10 cellular contexts compared by ENCODE assay signal in genomic region chrX:69504626-69505612, GRCh38. TPM values are rescaled to one million over a fixed set of nuclear protein-coding genes. Genes with fewer than 3 reads are reported as not detected.
DNase-seq lines count a peak whose midpoint lies in the region; ATAC-seq and TF ChIP-seq lines count a peak whose summit lies in the region.
"Had no signal": no experiment of that assay in that cellular context is flagged by ENCODE, and none has a peak within 500 bp of the region (broad histone marks: within the 10 kb centered on the region; RNA-seq: fewer than 3 reads in every experiment).

No MANE protein-coding gene starts in this region.

- no peaks in the 10 kb centered on the region for H3K36me3 Mint-ChIP-seq in activated B cell treated with CpG ODN at 0.5 μM for 24 hours (ENCODE audit: low read depth)
- H3K36me3 Mint-ChIP-seq: activated naive CD8-positive, alpha-beta T cell had no signal

- ATAC-seq in activated B cell treated with CpG ODN at 0.5 μM for 24 hours (ENCODE audit: low read depth) (no peak), HG02852 (IDR thresholded peaks at IDR 0.05; ENCODE audit: unreplicated experiment) (no peak)

- peaks cover 6% of the 10 kb centered on the region for H3K4me1 Mint-ChIP-seq in activated B cell treated with CpG ODN at 0.5 μM for 24 hours

- H3K9me3 ChIP-seq in subcutaneous abdominal adipose tissue (ENCODE audit: control insufficient read depth in 5 of 5, low read length in 5 of 5): peaks cover 0 to 7% (median under 1%) of the 10 kb centered on the region in 5 donors

- H3K9me3 Mint-ChIP-seq in activated B cell treated with CpG ODN at 0.5 μM for 24 hours: no peaks in the 10 kb centered on the region

- TF ChIP-seq CTCF in activated B cell treated with CpG ODN at 0.5 μM for 24 hours (IDR thresholded peaks at IDR 0.05): no peak
- no peak for TF ChIP-seq CTCF in kidney epithelial cell (IDR thresholded peaks at IDR 0.05; ENCODE audit: insufficient read depth, low read length, poor library complexity, severe bottlenecking)

- H3K27me3 ChIP-seq in kidney epithelial cell (ENCODE audit: control insufficient read depth, insufficient read depth, low read length) (peaks cover 38% of the 10 kb centered on the region), subcutaneous abdominal adipose tissue (ENCODE audit: control insufficient read depth in 5 of 5, insufficient read depth in 4 of 5, low read length in 5 of 5) (peaks cover 0 to 58% (median 55%) of the 10 kb centered on the region in 5 donors)

- peaks cover 0 to 16% (median 4%) of the 10 kb centered on the region in 5 donors for H3K4me1 ChIP-seq in subcutaneous abdominal adipose tissue (ENCODE audit: control insufficient read depth in 5 of 5, insufficient read depth in 5 of 5, low read length in 5 of 5)

- no peak overlapping the region for H3K27ac Mint-ChIP-seq in activated B cell treated with CpG ODN at 0.5 μM for 24 hours
- H3K27ac Mint-ChIP-seq: activated naive CD8-positive, alpha-beta T cell had no signal

- H3K9ac ChIP-seq in subcutaneous abdominal adipose tissue (ENCODE audit: low read length in 5 of 5): no peak overlapping the region

- no peak overlapping the region for H3K27ac ChIP-seq in subcutaneous abdominal adipose tissue (ENCODE audit: low read depth, low read length)

- POLR2A ChIA-PET in activated B cell treated with CpG ODN at 0.5 μM for 24 hours (lab: Charles Lee): no interaction called here

- intact Hi-C loops in activated B cell treated with CpG ODN at 0.5 μM for 24 hours (cut with micrococcal nuclease): no loop called here

- H3K27me3 Mint-ChIP-seq in activated B cell treated with CpG ODN at 0.5 μM for 24 hours: peaks cover 18% of the 10 kb centered on the region

- H3K4me3 Mint-ChIP-seq in activated B cell treated with CpG ODN at 0.5 μM for 24 hours: peak overlapping the region; percentile 72

- H3K4me3 ChIP-seq in kidney epithelial cell (ENCODE audit: low read depth, low read length) (peak overlapping the region; percentile 41), subcutaneous abdominal adipose tissue (ENCODE audit: low read depth in 1 of 5, low read length in 5 of 5) (peak overlapping the region in 4 of 5 donors; percentile 44 to 66 (median 59))

- CTCF ChIA-PET in activated B cell treated with CpG ODN at 0.5 μM for 24 hours (lab: Charles Lee): no interaction called here

- peak; percentile 7 for DNase-seq in NCI-H510A (lab: John Stamatoyannopoulos, UW)
- DNase-seq in NCI-H510A treated with DMSO at 0.1 percent for 48 hours (lab: John Stamatoyannopoulos, UW): no peak
- DNase-seq in activated B cell treated with CpG ODN at 0.5 μM for 24 hours: no peak
- DNase-seq in kidney epithelial cell (ENCODE audit: low read depth): no peak
- DNase-seq in activated CD4-positive, CD25-positive, alpha-beta regulatory T cell (lab: John Stamatoyannopoulos, UW): no peak
- no peak for DNase-seq in pons (ENCODE audit: low spot score)

- H3K36me3 ChIP-seq in kidney epithelial cell (ENCODE audit: control insufficient read depth, insufficient read depth, low read length) (no peaks in the 10 kb centered on the region), subcutaneous abdominal adipose tissue (ENCODE audit: control insufficient read depth in 5 of 5, insufficient read depth in 5 of 5, low read length in 5 of 5) (no peaks in the 10 kb centered on the region)

RNA-seq across cellular contexts. Expression of gene NALF2, which starts 0.8 kb away (rescaled TPM):
- total RNA-seq in activated B cell treated with CpG ODN at 0.5 μM for 24 hours: 0.04 TPM in 1 of 2 replicates, not detected in the other
- 3.6 and 4.6 TPM in 2 replicates for total RNA-seq in kidney epithelial cell
- total RNA-seq: RPMI7951 had no signal
